In the genomic region with DNA sequence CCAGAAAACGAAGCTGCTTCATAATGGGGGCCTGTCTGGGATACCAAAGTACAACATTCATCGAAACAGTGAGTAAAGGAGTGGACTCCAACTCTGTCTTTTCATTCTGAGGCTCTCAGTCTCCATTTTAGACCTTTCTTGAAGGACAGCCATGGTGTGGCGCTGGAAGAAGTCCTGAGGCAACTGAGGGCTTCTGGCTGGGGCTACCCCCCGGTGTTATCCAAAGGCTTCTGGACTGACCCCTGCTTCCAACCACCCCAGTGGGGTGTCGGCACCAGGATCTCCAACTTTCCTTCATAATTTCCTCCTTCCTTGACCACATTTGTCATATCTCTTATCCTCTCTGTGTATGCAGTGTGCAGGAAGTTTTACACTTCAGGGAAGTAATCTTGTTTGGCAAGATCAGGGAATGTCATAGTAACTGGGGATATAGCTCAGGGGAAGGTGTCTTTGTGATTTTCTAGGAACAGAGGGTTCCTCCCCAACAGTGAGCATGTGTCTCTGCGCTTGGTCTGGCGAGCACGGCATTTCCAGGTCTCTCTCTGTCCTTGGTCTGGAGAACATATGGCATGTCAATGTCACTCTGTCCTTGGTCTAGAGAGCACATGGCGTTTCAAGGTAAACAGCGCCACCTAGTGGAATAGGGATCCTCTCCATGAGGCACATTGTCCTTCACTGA, we compare ENCODE assay signal across 8 cellular contexts. TPM values are rescaled to one million over a fixed set of nuclear protein-coding genes. Genes with fewer than 3 reads are reported as not detected.
DNase-seq lines count a peak whose midpoint lies in the region; ATAC-seq and TF ChIP-seq lines count a peak whose summit lies in the region.

No MANE protein-coding gene starts in this region.

- peak; percentile 83 for TF ChIP-seq CTCF in NB4 (IDR thresholded peaks at IDR 0.05; ENCODE audit: low read depth, low read length)

- ATAC-seq in left ventricle myocardium superior (peak; percentile 73), HG03432 (IDR thresholded peaks at IDR 0.05; ENCODE audit: unreplicated experiment) (no peak), GM19035 (IDR thresholded peaks at IDR 0.05; ENCODE audit: unreplicated experiment) (no peak)

- H3K4me3 ChIP-seq in NB4 (ENCODE audit: low read depth, low read length), result no peak overlapping the region

- DNase-seq in GF-D8 (lab: John Stamatoyannopoulos, UW) (peak; percentile 28), NB4 (ENCODE audit: low read depth) (peak; percentile 89), T follicular helper cell (ENCODE audit: low read depth) (peak; percentile 64), left ventricle myocardium superior (peak; percentile 35)
- DNase-seq in activated naive CD8-positive, alpha-beta T cell treated with anti-CD3 and anti-CD28 coated beads for 36 hours, result peak; percentile 64
- peak; percentile 58 for DNase-seq in stimulated activated CD4-positive, alpha-beta T cell treated with anti-CD3 and anti-CD28 coated beads, Interleukin-12 subunit alpha, Interleukin-12 subunit beta, amount 100 ng/mL, for 4 hours

- no peak for TF ChIP-seq POLR2A in NB4 (IDR thresholded peaks at IDR 0.05; ENCODE audit: extremely low read depth, insufficient read length)

- no peak overlapping the region for H3K27ac Mint-ChIP-seq in activated naive CD8-positive, alpha-beta T cell treated with anti-CD3 and anti-CD28 coated beads for 36 hours

- H3K4me3 Mint-ChIP-seq in activated naive CD8-positive, alpha-beta T cell treated with anti-CD3 and anti-CD28 coated beads for 36 hours, result no peak overlapping the region

- peaks cover 1% of the 10 kb centered on the region for H3K9me3 Mint-ChIP-seq in activated naive CD8-positive, alpha-beta T cell treated with anti-CD3 and anti-CD28 coated beads for 36 hours

- peaks cover 3% of the 10 kb centered on the region for H3K4me1 Mint-ChIP-seq in activated naive CD8-positive, alpha-beta T cell treated with anti-CD3 and anti-CD28 coated beads for 36 hours

- H3K27me3 Mint-ChIP-seq in activated naive CD8-positive, alpha-beta T cell treated with anti-CD3 and anti-CD28 coated beads for 36 hours, result peaks cover 3% of the 10 kb centered on the region

- intact Hi-C loops in left ventricle myocardium superior (cut with micrococcal nuclease), result no loop called here

- H3K36me3 Mint-ChIP-seq in activated naive CD8-positive, alpha-beta T cell treated with anti-CD3 and anti-CD28 coated beads for 36 hours, result no peaks in the 10 kb centered on the region

RNA-seq across cellular contexts. Expression of gene BSDC1, which starts 19.4 kb away (rescaled TPM):
- total RNA-seq in activated naive CD8-positive, alpha-beta T cell treated with anti-CD3 and anti-CD28 coated beads for 36 hours, result 10 to 100 TPM; 26.5 to 31.2 TPM
- total RNA-seq in left ventricle myocardium superior, result 40.5 TPM

RNA-seq across cellular contexts. Expression of gene ZBTB8B, which starts 51.2 kb away (rescaled TPM):
- total RNA-seq in activated naive CD8-positive, alpha-beta T cell treated with anti-CD3 and anti-CD28 coated beads for 36 hours, result not detected
- not detected for total RNA-seq in left ventricle myocardium superior

RNA-seq across cellular contexts. Expression of gene TSSK3, which starts 51.3 kb away (rescaled TPM):
- under 1 TPM; 0.48 to 0.60 TPM for total RNA-seq in activated naive CD8-positive, alpha-beta T cell treated with anti-CD3 and anti-CD28 coated beads for 36 hours
- 2.0 TPM for total RNA-seq in left ventricle myocardium superior

RNA-seq across cellular contexts. Expression of gene FAM229A, which starts 51.4 kb away (rescaled TPM):
- 1 to 10 TPM; 2.8 to 3.6 TPM for total RNA-seq in activated naive CD8-positive, alpha-beta T cell treated with anti-CD3 and anti-CD28 coated beads for 36 hours
- total RNA-seq in left ventricle myocardium superior, result 2.8 TPM

Comparison
In these comparisons a context has a peak if more than half of its experiments do, and no peak if none do; other contexts are left out.
1. DNase-seq: peak in every context shown above with its lines; median percentile 89 in NB4; 64 in T follicular helper cell; 64 in activated naive CD8-positive, alpha-beta T cell treated with anti-CD3 and anti-CD28 coated beads for 36 hours; 58 in stimulated activated CD4-positive, alpha-beta T cell treated with anti-CD3 and anti-CD28 coated beads, Interleukin-12 subunit alpha, Interleukin-12 subunit beta, amount 100 ng/mL, for 4 hours; 35 in left ventricle myocardium superior; 28 in GF-D8.